21 cellular contexts compared by ENCODE assay signal in the genomic region with DNA sequence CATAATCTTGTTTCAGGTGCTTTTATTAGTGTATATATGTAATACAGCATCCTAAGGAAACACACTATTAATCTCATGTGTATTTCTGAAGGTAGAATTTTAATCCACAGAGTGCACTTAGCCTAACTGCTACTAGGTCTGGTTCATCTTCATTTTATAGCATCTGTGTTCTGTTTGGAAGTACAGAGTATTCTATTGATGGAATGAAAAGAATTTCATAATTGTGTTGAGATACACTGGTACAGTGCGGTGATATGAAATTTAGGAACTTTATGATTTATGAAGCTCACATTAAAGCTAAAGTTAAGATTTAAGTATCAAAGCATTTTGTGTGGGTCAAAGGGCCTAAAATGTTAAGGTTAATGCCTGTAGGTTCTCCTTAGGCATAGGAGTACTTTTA. TPM values are rescaled to one million over a fixed set of nuclear protein-coding genes. Genes with fewer than 3 reads are reported as not detected.
DNase-seq lines count a peak whose midpoint lies in the region; ATAC-seq and TF ChIP-seq lines count a peak whose summit lies in the region.
"Had no signal": no experiment of that assay in that cellular context is flagged by ENCODE, and none has a peak within 500 bp of the region (broad histone marks: within the 10 kb centered on the region; RNA-seq: fewer than 3 reads in every experiment).

No MANE protein-coding gene starts in this region.

- intact Hi-C loops in left ventricle myocardium inferior (cut with micrococcal nuclease) (no loop called here), left cardiac atrium (cut with DNase I) (loop anchor here in 1 of 2 donors (5.0 kb wide), 1 partner anchor 50 kb away; no protein-coding TSS in a partner anchor), lower lobe of right lung (cut with DNase I) (no loop called here)

- H3K9me3 Mint-ChIP-seq in progenitor cell of endocrine pancreas (ENCODE audit: low read depth), result no peaks in the 10 kb centered on the region
- peaks cover 0 to 13% of the 10 kb centered on the region in 2 donors for H3K9me3 Mint-ChIP-seq in activated naive CD4-positive, alpha-beta T cell treated with anti-CD3 and anti-CD28 coated beads, Interleukin-2, amount 50 U/mL, for 72 hours
- no peaks in the 10 kb centered on the region for H3K9me3 Mint-ChIP-seq in natural killer cell treated with Interleukin-12 subunit alpha and Interleukin-12 subunit beta and Interleukin-15 and Interleukin-18, amount 100 ng/mL, for 72 hours

- H3K27ac ChIP-seq in left ventricle myocardium inferior (replicated peaks), result no peak overlapping the region
- no peak overlapping the region for H3K27ac ChIP-seq in lower lobe of right lung
- H3K27ac ChIP-seq: A549, C4-2B, GM23248, RWPE1 had no signal

- peaks cover 28% of the 10 kb centered on the region for H3K27me3 ChIP-seq in left ventricle myocardium inferior (ENCODE audit: low read depth)
- peaks cover 24% of the 10 kb centered on the region for H3K27me3 ChIP-seq in lower lobe of right lung (ENCODE audit: low read depth)

- peaks cover 21% of the 10 kb centered on the region for H3K27me3 Mint-ChIP-seq in progenitor cell of endocrine pancreas
- H3K27me3 Mint-ChIP-seq in natural killer cell treated with Interleukin-12 subunit alpha and Interleukin-12 subunit beta and Interleukin-15 and Interleukin-18, amount 100 ng/mL, for 72 hours, result peaks cover 0 to 5% of the 10 kb centered on the region in 2 donors

- peaks cover 17% of the 10 kb centered on the region for H3K4me1 Mint-ChIP-seq in progenitor cell of endocrine pancreas (ENCODE audit: low read depth)
- no peaks in the 10 kb centered on the region for H3K4me1 Mint-ChIP-seq in natural killer cell treated with Interleukin-12 subunit alpha and Interleukin-12 subunit beta and Interleukin-15 and Interleukin-18, amount 100 ng/mL, for 72 hours (ENCODE audit: low read depth in 2 of 2)

- no peak overlapping the region for H3K27ac Mint-ChIP-seq in progenitor cell of endocrine pancreas
- H3K27ac Mint-ChIP-seq in activated naive CD4-positive, alpha-beta T cell treated with anti-CD3 and anti-CD28 coated beads, Interleukin-2, amount 50 U/mL, for 72 hours, result no peak overlapping the region
- H3K27ac Mint-ChIP-seq in natural killer cell treated with Interleukin-12 subunit alpha and Interleukin-12 subunit beta and Interleukin-15 and Interleukin-18, amount 100 ng/mL, for 72 hours, result no peak overlapping the region

- no peaks in the 10 kb centered on the region for H3K36me3 ChIP-seq in left ventricle myocardium inferior
- no peaks in the 10 kb centered on the region for H3K36me3 ChIP-seq in lower lobe of right lung

- H3K4me3 ChIP-seq in left ventricle myocardium inferior, result peak overlapping the region; percentile 74
- H3K4me3 ChIP-seq in lower lobe of right lung, result peak overlapping the region; percentile 62
- H3K4me3 ChIP-seq: A549, GM23248, K562 had no signal

- peaks cover 6% of the 10 kb centered on the region for H3K36me3 Mint-ChIP-seq in progenitor cell of endocrine pancreas (ENCODE audit: insufficient read depth)
- H3K36me3 Mint-ChIP-seq in activated naive CD4-positive, alpha-beta T cell treated with anti-CD3 and anti-CD28 coated beads, Interleukin-2, amount 50 U/mL, for 72 hours, result peaks cover 14 to 23% of the 10 kb centered on the region in 2 donors
- no peaks in the 10 kb centered on the region for H3K36me3 Mint-ChIP-seq in natural killer cell treated with Interleukin-12 subunit alpha and Interleukin-12 subunit beta and Interleukin-15 and Interleukin-18, amount 100 ng/mL, for 72 hours

- H3K4me1 ChIP-seq in left ventricle myocardium inferior, result peaks cover 33% of the 10 kb centered on the region
- H3K4me1 ChIP-seq in lower lobe of right lung, result peaks cover 3% of the 10 kb centered on the region
- H3K4me1 ChIP-seq: A549 had no signal

- TF ChIP-seq CTCF in left ventricle myocardium inferior (IDR thresholded peaks at IDR 0.05; ENCODE audit: borderline replicate concordance) (no peak), lower lobe of right lung (IDR thresholded peaks at IDR 0.05) (no peak), progenitor cell of endocrine pancreas (IDR thresholded peaks at IDR 0.05; ENCODE audit: unreplicated experiment) (no peak)

- ATAC-seq in left cardiac atrium, result no peak
- ATAC-seq in lower lobe of right lung, result no peak
- no peak for ATAC-seq in activated naive CD4-positive, alpha-beta T cell treated with anti-CD3 and anti-CD28 coated beads, Interleukin-2, amount 50 U/mL, for 72 hours
- ATAC-seq in natural killer cell treated with Interleukin-12 subunit alpha and Interleukin-12 subunit beta and Interleukin-15 and Interleukin-18, amount 100 ng/mL, for 72 hours, result no peak
- ATAC-seq: A549, HCT116, K562, PC-3 had no signal

- no peaks in the 10 kb centered on the region for H3K9me3 ChIP-seq in left ventricle myocardium inferior (replicated peaks)
- no peaks in the 10 kb centered on the region for H3K9me3 ChIP-seq in lower lobe of right lung
- H3K9me3 ChIP-seq: A549 had no signal

- DNase-seq in left ventricle myocardium inferior, result no peak
- DNase-seq in left cardiac atrium, result no peak
- DNase-seq in lower lobe of right lung, result no peak
- no peak for DNase-seq in progenitor cell of endocrine pancreas (ENCODE audit: low spot score, unreplicated experiment)
- DNase-seq in stimulated activated CD4-positive, alpha-beta T cell treated with anti-CD3 and anti-CD28 coated beads, Interleukin-2, amount 100 ng/mL, for 48 hours, result no peak
- no peak for DNase-seq in activated naive CD4-positive, alpha-beta T cell treated with anti-CD3 and anti-CD28 coated beads, Interleukin-2, amount 50 U/mL, for 72 hours (ENCODE audit: low spot score in 2 of 2)
- no peak for DNase-seq in activated effector memory CD4-positive, alpha-beta T cell treated with Interleukin-2 at 50 U/mL for 16 hours
- no peak for DNase-seq in natural killer cell treated with Interleukin-12 subunit alpha and Interleukin-12 subunit beta and Interleukin-15 and Interleukin-18, amount 100 ng/mL, for 72 hours (ENCODE audit: low spot score)
- DNase-seq: GDM1, GM23248, MV-4-11, NCI-H1417, NCI-H2029, NCI-H510A, NCI-H774, PC-3 had no signal

- H3K4me3 Mint-ChIP-seq in progenitor cell of endocrine pancreas (ENCODE audit: low read depth), result peak overlapping the region; percentile 52
- no peak overlapping the region for H3K4me3 Mint-ChIP-seq in natural killer cell treated with Interleukin-12 subunit alpha and Interleukin-12 subunit beta and Interleukin-15 and Interleukin-18, amount 100 ng/mL, for 72 hours

RNA-seq across cellular contexts. Expression of a gene that starts 6.0 kb away (rescaled TPM):
- 3.1 TPM for total RNA-seq in left ventricle myocardium inferior
- total RNA-seq in left cardiac atrium, result 1 to 10 TPM; 2.7 to 3.1 TPM
- 40.9 TPM for total RNA-seq in lower lobe of right lung
- 17.5 and 18.9 TPM in 2 replicates for total RNA-seq in progenitor cell of endocrine pancreas
- not detected for total RNA-seq in activated naive CD4-positive, alpha-beta T cell treated with anti-CD3 and anti-CD28 coated beads, Interleukin-2, amount 50 U/mL, for 72 hours
- total RNA-seq in natural killer cell treated with Interleukin-12 subunit alpha and Interleukin-12 subunit beta and Interleukin-15 and Interleukin-18, amount 100 ng/mL, for 72 hours, result not detected
- total RNA-seq: GM23248, K562 had no signal
